In the genomic region with DNA sequence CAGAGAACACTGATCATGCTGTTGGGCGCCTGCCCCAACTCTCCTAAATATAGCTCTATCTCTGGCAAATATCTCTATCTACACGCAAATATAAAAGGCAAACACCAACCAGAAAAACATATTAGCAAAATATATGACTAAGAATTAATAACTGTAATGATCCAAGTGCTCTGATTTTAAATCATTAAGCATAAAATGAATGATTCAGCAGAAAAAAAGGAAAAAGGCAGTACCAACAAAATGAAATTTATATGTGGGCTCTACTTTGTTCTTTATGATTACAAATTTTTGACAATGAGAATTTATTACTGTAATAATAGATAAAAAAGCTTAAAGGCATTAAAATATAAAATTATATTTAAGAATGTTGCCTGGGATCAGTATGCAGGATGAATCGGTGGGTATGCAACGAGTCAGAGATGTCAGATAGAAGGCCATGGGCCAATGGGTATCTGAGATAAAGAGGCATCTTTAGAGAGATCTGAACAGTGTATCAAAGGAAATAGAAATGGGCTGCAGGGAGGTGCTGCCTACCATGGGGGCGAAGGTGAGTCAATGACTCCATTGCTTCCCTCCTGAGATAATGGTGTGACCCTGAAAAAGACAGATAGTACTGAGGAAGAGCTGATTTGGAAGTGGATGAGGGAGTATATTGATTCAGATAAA, we compare ENCODE assay signal across 1 cellular context.
TF ChIP-seq lines count a peak whose summit lies in the region.

No MANE protein-coding gene starts in this region.

TF ChIP-seq in IMR-90, 13 proteins besides CTCF, POLR2A, EP300 and RAD21 (continued from another document):
- TF ChIP-seq, protein P1, sequence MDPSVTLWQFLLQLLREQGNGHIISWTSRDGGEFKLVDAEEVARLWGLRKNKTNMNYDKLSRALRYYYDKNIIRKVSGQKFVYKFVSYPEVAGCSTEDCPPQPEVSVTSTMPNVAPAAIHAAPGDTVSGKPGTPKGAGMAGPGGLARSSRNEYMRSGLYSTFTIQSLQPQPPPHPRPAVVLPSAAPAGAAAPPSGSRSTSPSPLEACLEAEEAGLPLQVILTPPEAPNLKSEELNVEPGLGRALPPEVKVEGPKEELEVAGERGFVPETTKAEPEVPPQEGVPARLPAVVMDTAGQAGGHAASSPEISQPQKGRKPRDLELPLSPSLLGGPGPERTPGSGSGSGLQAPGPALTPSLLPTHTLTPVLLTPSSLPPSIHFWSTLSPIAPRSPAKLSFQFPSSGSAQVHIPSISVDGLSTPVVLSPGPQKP (IDR thresholded peaks at IDR 0.05; ENCODE audit: borderline replicate concordance, low read depth, low read length), result no peak
- peak; percentile 28; the same call in 1 of the 2 replicates for TF ChIP-seq NFE2L2 (IDR thresholded peaks at IDR 0.05; ENCODE audit: low read depth, low read length)
